26 cellular contexts compared by ENCODE assay signal in genomic region chr1:77614037-77614436, GRCh38.
DNase-seq lines count a peak whose midpoint lies in the region; ATAC-seq, FAIRE-seq and TF ChIP-seq lines count a peak whose summit lies in the region.
"Had no signal": no experiment of that assay in that cellular context is flagged by ENCODE, and none has a peak within 500 bp of the region (broad histone marks: within the 10 kb centered on the region; RNA-seq: fewer than 3 reads in every experiment).

No MANE protein-coding gene starts in this region.

- no peak for ATAC-seq in SK-N-SH treated with all-trans-retinoic acid at 6 μM for 48 hours
- no peak for ATAC-seq in left ventricle myocardium superior
- no peak for ATAC-seq in GM21390 (IDR thresholded peaks at IDR 0.05; ENCODE audit: unreplicated experiment)
- ATAC-seq: A549 had no signal

- FAIRE-seq in GM19239 (lab: Jason Lieb, UNC), result peak; percentile 4
- FAIRE-seq: A549, GM12892, H54 had no signal

- H3K4me3 ChIP-seq in fibroblast of villous mesenchyme (ENCODE audit: low read depth, low read length), result no peak overlapping the region
- H3K4me3 ChIP-seq: A549; BLaER1 treated with 17β-estradiol and CSF1 and Interleukin-3, amounts not matched to agents 10 nM and 100 nM; HAP-1 had no signal

- DNase-seq in CMK (ENCODE audit: low read depth) (peak; percentile 20), GM19239 (ENCODE audit: insufficient read length, low spot score) (no peak), fibroblast of villous mesenchyme (ENCODE audit: low read depth) (peak; percentile 54), NCI-H1105 treated with DMSO at 0.1 percent for 48 hours (lab: John Stamatoyannopoulos, UW) (no peak), left ventricle myocardium superior (no peak), GM20000 (ENCODE audit: low spot score) (no peak)
- DNase-seq: 8988T; ACHN; AML-193; BE2C; Calu3; CD4-positive, alpha-beta T cell; CD8-positive, alpha-beta memory T cell; COR-L47; DMS53; DMS79 treated with DMSO at 0.1 percent for 48 hours; GF-D8; GOT3; HFFc6 had no signal

- TF ChIP-seq CTCF in fibroblast of villous mesenchyme (IDR thresholded peaks at IDR 0.05; ENCODE audit: insufficient read depth, low read depth, low read length) (no peak), GM20000 (IDR thresholded peaks at IDR 0.05; ENCODE audit: extremely low read depth, missing control alignments) (no peak)

- intact Hi-C loops in left ventricle myocardium superior (cut with micrococcal nuclease), result no loop called here

TF ChIP-seq in SK-N-SH treated with all-trans-retinoic acid at 6 μM for 48 hours, 23 proteins besides CTCF, POLR2A, EP300 and RAD21:
- TF ChIP-seq ZNF8 (CRISPR knock-in tag; IDR thresholded peaks at IDR 0.05) (no peak), CSRNP3 (CRISPR knock-in tag; IDR thresholded peaks at IDR 0.05) (no peak), ISL1 (CRISPR knock-in tag; IDR thresholded peaks at IDR 0.05) (0 out of 2 replicates have a peak, but pooled peaks have one; percentile 19), BACH2 (CRISPR knock-in tag; IDR thresholded peaks at IDR 0.05; ENCODE audit: borderline replicate concordance) (no peak), ZNF70 (CRISPR knock-in tag; IDR thresholded peaks at IDR 0.05) (no peak), ARNTL (CRISPR knock-in tag; IDR thresholded peaks at IDR 0.05; ENCODE audit: borderline replicate concordance, low read depth) (no peak), ZFP3 (CRISPR knock-in tag; IDR thresholded peaks at IDR 0.05) (no peak), SNAI2 (CRISPR knock-in tag; IDR thresholded peaks at IDR 0.05) (no peak)
TF ChIP-seq in SK-N-SH treated with all-trans-retinoic acid at 6 μM for 48 hours: peak in this region for 1.

Comparison
In these comparisons a context has a peak if more than half of its experiments do, and no peak if none do; other contexts are left out.
1. DNase-seq: peak in CMK (single experiment) and fibroblast of villous mesenchyme (single experiment); none in GM19239 (single experiment), NCI-H1105 treated with DMSO at 0.1 percent for 48 hours (single experiment), left ventricle myocardium superior (single experiment) and GM20000 (single experiment).